ENCODE assay signal across 14 cellular contexts in genomic region chr1:226688852-226689251, GRCh38. TPM values are rescaled to one million over a fixed set of nuclear protein-coding genes. Genes with fewer than 3 reads are reported as not detected.
DNase-seq lines count a peak whose midpoint lies in the region; ATAC-seq and TF ChIP-seq lines count a peak whose summit lies in the region.
"Had no signal": no experiment of that assay in that cellular context is flagged by ENCODE, and none has a peak within 500 bp of the region (broad histone marks: within the 10 kb centered on the region; RNA-seq: fewer than 3 reads in every experiment).

No MANE protein-coding gene starts in this region.

- no peak overlapping the region for H4K5ac ChIP-seq in mesendoderm (ENCODE audit: low read length)

- no peaks in the 10 kb centered on the region for H3K36me3 ChIP-seq in KMS-11 (ENCODE audit: insufficient read depth)
- H3K36me3 ChIP-seq in mesendoderm (ENCODE audit: control insufficient read depth, insufficient read depth, low read length), result no peaks in the 10 kb centered on the region
- peaks cover 4% of the 10 kb centered on the region in 2 donors for H3K36me3 ChIP-seq in stomach smooth muscle (ENCODE audit: control insufficient read depth in 2 of 2, insufficient read depth in 2 of 2, low read length in 2 of 2)
- no peaks in the 10 kb centered on the region for H3K36me3 ChIP-seq in GM23338 (ENCODE audit: insufficient read depth)

- H3K27me3 ChIP-seq in KMS-11 (ENCODE audit: insufficient read depth, low read depth) (no peaks in the 10 kb centered on the region), mesendoderm (ENCODE audit: insufficient read depth, low read length, poor library complexity) (no peaks in the 10 kb centered on the region), stomach smooth muscle (ENCODE audit: control insufficient read depth in 1 of 2, insufficient read depth in 2 of 2, low read length in 2 of 2) (no peaks in the 10 kb centered on the region), GM23338 (ENCODE audit: insufficient read depth) (no peaks in the 10 kb centered on the region)

- H3K79me1 ChIP-seq in mesendoderm (ENCODE audit: low read length), result peaks cover 4% of the 10 kb centered on the region

- H3F3A ChIP-seq in GM23338 (replicated peaks; ENCODE audit: low read depth), result no peaks in the 10 kb centered on the region

- H4K20me1 ChIP-seq in KMS-11 (ENCODE audit: insufficient read depth), result no peaks in the 10 kb centered on the region; the same call in 1 of the 2 replicates
- no peaks in the 10 kb centered on the region for H4K20me1 ChIP-seq in GM23338 (replicated peaks; ENCODE audit: insufficient read depth)

- H4K8ac ChIP-seq in mesendoderm (ENCODE audit: low read depth, low read length), result no peak overlapping the region

- WGBS in mesendoderm (ENCODE audit: extremely low coverage, insufficient coverage, low lambda C conversion rate), result no CpG with 5 or more reads among the region's 4 CpGs

- intact Hi-C loops in activated T-helper 2 cell treated with anti-CD3 and anti-CD28 coated beads, Interferon-gamma antibody, Interleukin-2, Interleukin-4, amounts not matched to agents 10 μg/mL and 5 μg/mL and 100 μg/mL, durations not matched to agents 14 hours and 24 hours and 36 hours (cut with micrococcal nuclease), result no loop called here

- H3K9me3 ChIP-seq in stomach smooth muscle (ENCODE audit: control insufficient read depth in 2 of 2, low read length in 2 of 2), result no peaks in the 10 kb centered on the region

- CTCF ChIA-PET in RWPE1 (lab: Yijun Ruan, JAX), result interaction anchor here (0.7 to 1.4 kb wide), 2 partner anchors 11 to 1516 kb away, joined by 3 to 6 read pairs; no protein-coding TSS in a partner anchor

- no peak overlapping the region for H2AFZ ChIP-seq in KMS-11 (ENCODE audit: low read depth)
- H2AFZ ChIP-seq in GM23338, result no peak overlapping the region

- H3K9me3 Mint-ChIP-seq in activated T-helper 2 cell treated with anti-CD3 and anti-CD28 coated beads, Interferon-gamma antibody, Interleukin-2, Interleukin-4, amounts not matched to agents 10 μg/mL and 5 μg/mL and 100 μg/mL, durations not matched to agents 14 hours and 24 hours and 36 hours, result no peaks in the 10 kb centered on the region
- H3K9me3 Mint-ChIP-seq in GM23338, result no peaks in the 10 kb centered on the region
- H3K9me3 Mint-ChIP-seq: dendritic cell treated with granulocyte-macrophage colony-stimulating factor and Interleukin-4, amounts not matched to agents 40 ng/mL and 50 ng/mL, for 4 days had no signal

- no peak for ATAC-seq in GM23338

- H3K4me1 Mint-ChIP-seq in activated T-helper 2 cell treated with anti-CD3 and anti-CD28 coated beads, Interferon-gamma antibody, Interleukin-2, Interleukin-4, amounts not matched to agents 10 μg/mL and 5 μg/mL and 100 μg/mL, durations not matched to agents 14 hours and 24 hours and 36 hours (ENCODE audit: low read depth), result peaks cover 85% of the 10 kb centered on the region
- peaks cover 39% of the 10 kb centered on the region for H3K4me1 Mint-ChIP-seq in GM23338

- no peaks in the 10 kb centered on the region for H3K9me2 ChIP-seq in GM23338 (ENCODE audit: insufficient read depth)

- POLR2A ChIA-PET in RWPE1 (lab: Yijun Ruan, JAX; ENCODE audit: low non-redundant PET), result no interaction called here

- H3K4me3 ChIP-seq in KMS-11 (IDR thresholded peaks at IDR 0.05; ENCODE audit: insufficient read depth, low read depth, low read length) (no peak overlapping the region), mesendoderm (ENCODE audit: low read length) (no peak overlapping the region), stomach smooth muscle (ENCODE audit: low read length in 2 of 2) (peak overlapping the region; percentile 5 to 8), GM23338 (no peak overlapping the region)

- peaks cover 73% of the 10 kb centered on the region for H3K36me3 Mint-ChIP-seq in activated T-helper 2 cell treated with anti-CD3 and anti-CD28 coated beads, Interferon-gamma antibody, Interleukin-2, Interleukin-4, amounts not matched to agents 10 μg/mL and 5 μg/mL and 100 μg/mL, durations not matched to agents 14 hours and 24 hours and 36 hours (ENCODE audit: low read depth)
- no peaks in the 10 kb centered on the region for H3K36me3 Mint-ChIP-seq in GM23338 (ENCODE audit: low read depth)

- no peak overlapping the region for H3K4ac ChIP-seq in mesendoderm (ENCODE audit: low read depth, low read length)

- H3K4me1 ChIP-seq in KMS-11 (ENCODE audit: low read depth, poor library complexity, severe bottlenecking), result peaks cover 37% of the 10 kb centered on the region
- H3K4me1 ChIP-seq in mesendoderm (ENCODE audit: control insufficient read depth, low read depth, low read length), result peaks cover 13% of the 10 kb centered on the region
- peaks cover 95% of the 10 kb centered on the region for H3K4me1 ChIP-seq in stomach smooth muscle (ENCODE audit: control insufficient read depth, insufficient read depth, low read length)
- peaks cover 8% of the 10 kb centered on the region for H3K4me1 ChIP-seq in GM23338 (ENCODE audit: insufficient read depth)

- no peak overlapping the region for H2BK15ac ChIP-seq in mesendoderm (replicated peaks; ENCODE audit: low read depth)

- peaks cover 19% of the 10 kb centered on the region for H3K79me2 ChIP-seq in KMS-11 (ENCODE audit: insufficient read depth, low read depth)
- no peaks in the 10 kb centered on the region for H3K79me2 ChIP-seq in mesendoderm (ENCODE audit: control insufficient read depth, insufficient read depth, low read length)
- no peaks in the 10 kb centered on the region for H3K79me2 ChIP-seq in GM23338 (replicated peaks; ENCODE audit: insufficient read depth)

- DNase-seq in activated T-helper 2 cell treated with anti-CD3 and anti-CD28 coated beads, Interferon-gamma antibody, Interleukin-2, Interleukin-4, amounts not matched to agents 10 μg/mL and 5 μg/mL and 100 μg/mL, durations not matched to agents 14 hours and 24 hours and 36 hours (ENCODE audit: low spot score), result no peak
- DNase-seq in mesendoderm, result no peak
- DNase-seq in OCI-M2 (lab: John Stamatoyannopoulos, UW; ENCODE audit: unreplicated experiment), result no peak
- no peak for DNase-seq in GM23338 (ENCODE audit: low spot score)
- DNase-seq in RWPE1 (ENCODE audit: low spot score), result no peak
- DNase-seq: activated CD4-positive, alpha-beta T cell treated with anti-CD3 and anti-CD28 coated beads for 4 hours; activated naive CD4-positive, alpha-beta T cell treated with Interleukin-2 at 50 U/mL for 16 hours; foreskin fibroblast; NCI-H2107; T-helper 1 cell had no signal

- H2AK5ac ChIP-seq in mesendoderm (ENCODE audit: low read length), result no peak overlapping the region

- H3K4me2 ChIP-seq in KMS-11 (peak overlapping the region; percentile 31; the same call in 1 of the 2 replicates), mesendoderm (ENCODE audit: low read length) (no peak overlapping the region), GM23338 (no peak overlapping the region)

- no peak overlapping the region for H3K9ac ChIP-seq in KMS-11
- peak overlapping the region; percentile 29 for H3K9ac ChIP-seq in mesendoderm (ENCODE audit: low read length)
- peak overlapping the region; percentile 32 to 47 for H3K9ac ChIP-seq in stomach smooth muscle (ENCODE audit: low read length in 2 of 2)

- H3K23ac ChIP-seq in mesendoderm (ENCODE audit: low read length), result no peak overlapping the region

- H3K27ac Mint-ChIP-seq in activated T-helper 2 cell treated with anti-CD3 and anti-CD28 coated beads, Interferon-gamma antibody, Interleukin-2, Interleukin-4, amounts not matched to agents 10 μg/mL and 5 μg/mL and 100 μg/mL, durations not matched to agents 14 hours and 24 hours and 36 hours, result peak overlapping the region; percentile 12
- no peak overlapping the region for H3K27ac Mint-ChIP-seq in GM23338
- H3K27ac Mint-ChIP-seq: dendritic cell treated with granulocyte-macrophage colony-stimulating factor and Interleukin-4, amounts not matched to agents 40 ng/mL and 50 ng/mL, for 4 days had no signal

- H2BK120ac ChIP-seq in mesendoderm (ENCODE audit: low read depth, low read length), result no peak overlapping the region

- H3K4me3 Mint-ChIP-seq in activated T-helper 2 cell treated with anti-CD3 and anti-CD28 coated beads, Interferon-gamma antibody, Interleukin-2, Interleukin-4, amounts not matched to agents 10 μg/mL and 5 μg/mL and 100 μg/mL, durations not matched to agents 14 hours and 24 hours and 36 hours (ENCODE audit: low read depth), result no peak overlapping the region
- H3K4me3 Mint-ChIP-seq in GM23338, result no peak overlapping the region; the same call in 2 of the 3 replicates
- H3K4me3 Mint-ChIP-seq: dendritic cell treated with granulocyte-macrophage colony-stimulating factor and Interleukin-4, amounts not matched to agents 40 ng/mL and 50 ng/mL, for 4 days had no signal

- peak overlapping the region; percentile 51 for H3K56ac ChIP-seq in mesendoderm (ENCODE audit: low read length)

- no peak overlapping the region for H3K18ac ChIP-seq in mesendoderm (ENCODE audit: low read length)

- no peaks in the 10 kb centered on the region for H3K27me3 Mint-ChIP-seq in activated T-helper 2 cell treated with anti-CD3 and anti-CD28 coated beads, Interferon-gamma antibody, Interleukin-2, Interleukin-4, amounts not matched to agents 10 μg/mL and 5 μg/mL and 100 μg/mL, durations not matched to agents 14 hours and 24 hours and 36 hours (ENCODE audit: low read depth)
- H3K27me3 Mint-ChIP-seq in GM23338 (ENCODE audit: insufficient read depth, low read depth, poor library complexity), result peaks cover 1% of the 10 kb centered on the region
- H3K27me3 Mint-ChIP-seq: dendritic cell treated with granulocyte-macrophage colony-stimulating factor and Interleukin-4, amounts not matched to agents 40 ng/mL and 50 ng/mL, for 4 days had no signal

- H3K27ac ChIP-seq in KMS-11 (no peak overlapping the region), mesendoderm (ENCODE audit: low read depth, low read length) (no peak overlapping the region), stomach smooth muscle (ENCODE audit: low read length) (peak overlapping the region; percentile 94), GM23338 (ENCODE audit: low read depth) (no peak overlapping the region), RWPE1 (no peak overlapping the region)
- H3K27ac ChIP-seq: HL-60 had no signal

- no peak for TF ChIP-seq CTCF in KMS-11 (conservative IDR thresholded peaks at IDR 0.05; ENCODE audit: low read depth, low read length)
- TF ChIP-seq CTCF in GM23338 (conservative IDR thresholded peaks at IDR 0.05; ENCODE audit: low read depth in 2 of 2), result no peak
- no peak for TF ChIP-seq CTCF in RWPE1 (conservative IDR thresholded peaks at IDR 0.05; ENCODE audit: low read depth)

- H2BK5ac ChIP-seq in mesendoderm (ENCODE audit: low read length), result no peak overlapping the region

TF ChIP-seq in GM23338, 12 proteins besides CTCF, POLR2A, EP300 and RAD21 (continues in another document):
- TF ChIP-seq CREB1 (CRISPR knock-in tag; IDR thresholded peaks at IDR 0.05; ENCODE audit: low read depth) (no peak), EZH2phosphoT487 (IDR thresholded peaks at IDR 0.05; ENCODE audit: unreplicated experiment) (no peak), EZH2 (IDR thresholded peaks at IDR 0.05; ENCODE audit: low read depth, unreplicated experiment) (no peak)

RNA-seq across cellular contexts. Expression of gene ITPKB, which starts 50.2 kb away (rescaled TPM):
- 27.6 and 30.0 TPM in 2 replicates for total RNA-seq in activated T-helper 2 cell treated with anti-CD3 and anti-CD28 coated beads, Interferon-gamma antibody, Interleukin-2, Interleukin-4, amounts not matched to agents 10 μg/mL and 5 μg/mL and 100 μg/mL, durations not matched to agents 14 hours and 24 hours and 36 hours
- 4.7 TPM for polyA plus RNA-seq in mesendoderm (2013, experiment 1 of 2)
- 4.9 TPM for polyA plus RNA-seq in mesendoderm (2013, experiment 2 of 2)
- 4.7 and 5.2 TPM in 2 replicates for total RNA-seq in GM23338 (2014; rRNA removed; shearing (Covaris generic))
- 0.31 and 0.37 TPM in 2 replicates for polyA plus RNA-seq in GM23338 (2016; fragmentation: Nextera tagmentation; extraction: Ambion mirVana)

Comparison
In these comparisons a context has a peak if more than half of its experiments do, and no peak if none do; other contexts are left out.
1. H3K4me3 ChIP-seq: peak in stomach smooth muscle (2 of 2); none in KMS-11 (single experiment), mesendoderm (single experiment) and GM23338 (single experiment).